10 cellular contexts compared by ENCODE assay signal in the genomic region with DNA sequence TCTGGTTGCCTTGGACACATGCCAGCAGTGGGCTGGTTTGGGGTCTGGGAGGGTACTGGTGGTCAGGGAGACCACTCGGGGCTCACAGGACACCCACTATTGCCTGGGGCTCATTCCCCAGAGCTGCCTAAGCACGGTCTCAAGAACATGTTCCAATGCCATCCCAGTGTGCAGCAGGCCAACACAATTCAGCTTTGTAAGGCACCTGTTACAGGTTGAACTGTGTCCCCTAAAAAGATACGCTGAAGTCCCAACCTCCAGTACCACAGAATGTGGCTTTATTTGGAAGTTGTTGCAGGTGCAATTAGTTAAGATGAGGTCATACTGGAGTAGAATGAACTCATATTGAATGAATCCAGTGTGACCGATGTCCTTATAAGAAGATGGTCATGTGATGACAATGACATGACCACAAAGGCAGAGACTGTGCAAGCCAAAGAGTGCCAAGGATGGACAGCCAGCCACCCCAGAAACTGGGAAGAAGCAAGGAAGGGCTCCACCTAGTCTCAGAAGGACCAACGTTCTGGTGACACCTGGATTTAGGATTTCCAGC. TPM values are rescaled to one million over a fixed set of nuclear protein-coding genes. Genes with fewer than 3 reads are reported as not detected.
"Had no signal": no experiment of that assay in that cellular context is flagged by ENCODE, and none has a peak within 500 bp of the region (broad histone marks: within the 10 kb centered on the region; RNA-seq: fewer than 3 reads in every experiment).

No MANE protein-coding gene starts in this region.

- H3K27ac ChIP-seq: GM23248 had no signal

- H3K4me3 Mint-ChIP-seq: H9, HFFc6, IgD-negative memory B cell had no signal

- H2AFZ ChIP-seq: GM23248 had no signal

- H3K9ac ChIP-seq: GM23248 had no signal

- H3K9me3 Mint-ChIP-seq: HFFc6, IgD-negative memory B cell had no signal

- FAIRE-seq: H54, HTR-8/SVneo had no signal

- H3K27ac Mint-ChIP-seq: H9, HFFc6, IgD-negative memory B cell had no signal

- H3K4me3 ChIP-seq: GM23248 had no signal

- DNase-seq: GM23248, GOT3, H9, HCEC 1CT, HFFc6, KG1 had no signal

RNA-seq across cellular contexts. Expression of gene MAS1, which starts 13.5 kb away (rescaled TPM):
- total RNA-seq: GM23248, HFFc6, HT-29 had no signal
- polyA plus RNA-seq: GM23248, IgD-negative memory B cell had no signal
